ENCODE assay signal across 16 cellular contexts in the genomic region with DNA sequence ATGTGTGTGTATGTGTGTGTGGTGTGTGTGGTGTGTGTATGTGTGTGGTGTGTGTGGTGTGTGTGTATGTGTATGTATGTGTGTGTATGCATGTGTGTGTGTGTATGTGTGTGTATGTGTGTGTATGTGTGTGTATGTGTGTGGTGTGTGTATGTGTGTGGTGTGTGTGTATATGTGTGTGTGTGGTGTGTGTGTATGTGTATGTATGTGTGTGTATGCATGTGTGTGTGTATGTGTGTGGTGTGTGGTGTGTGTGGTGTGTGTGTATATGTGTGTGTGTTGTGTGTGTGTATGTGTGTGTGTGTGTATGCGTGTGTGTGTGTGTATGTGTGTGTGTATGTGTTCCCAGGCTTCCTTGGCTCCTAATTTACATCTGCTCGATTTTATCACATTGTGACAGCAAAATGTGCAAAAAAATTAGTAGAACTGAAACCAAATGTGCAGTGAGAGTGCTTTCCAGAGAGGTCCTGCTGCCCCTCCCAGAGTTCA.
"Had no signal": no experiment of that assay in that cellular context is flagged by ENCODE, and none has a peak within 500 bp of the region (broad histone marks: within the 10 kb centered on the region; RNA-seq: fewer than 3 reads in every experiment).

No MANE protein-coding gene starts in this region.

- H3K27ac Mint-ChIP-seq: activated CD8-positive, alpha-beta memory T cell treated with anti-CD3 and anti-CD28 coated beads, Interleukin-2, amount 10 ng/mL, durations not matched to agents 7 days and 5 days; activated naive CD8-positive, alpha-beta T cell; activated T-cell treated with anti-CD3 and anti-CD28 coated beads, Interleukin-2, amount 50 U/mL, for 24 hours; stimulated activated naive CD8-positive, alpha-beta T cell treated with anti-CD3 and anti-CD28 coated beads, Interleukin-15, Interleukin-2, amounts not matched to agents 100 ng/mL and 50 ng/mL, for 24 hours had no signal

- H3K4me1 Mint-ChIP-seq: activated CD8-positive, alpha-beta memory T cell treated with anti-CD3 and anti-CD28 coated beads, Interleukin-2, amount 10 ng/mL, durations not matched to agents 7 days and 5 days had no signal

- H3K4me3 ChIP-seq: breast epithelium, esophagus squamous epithelium, left lung, pancreas had no signal

- DNase-seq: activated CD4-positive, alpha-beta T cell treated with anti-CD3 and anti-CD28 coated beads, Interleukin-2, amount 50 U/mL, for 4 hours; activated CD4-positive, CD25-positive, alpha-beta regulatory T cell treated with anti-CD3 and anti-CD28 coated beads, Interleukin-2, amount 50 U/mL, for 72 hours; activated CD8-positive, alpha-beta memory T cell treated with anti-CD3 and anti-CD28 coated beads, Interleukin-2, amount 10 ng/mL, durations not matched to agents 7 days and 5 days; activated gamma-delta T cell; activated T-cell treated with anti-CD3 and anti-CD28 coated beads, Interleukin-2, amount 50 U/mL, for 24 hours; amygdala; esophagus squamous epithelium; left lung; pancreas; stimulated activated CD4-positive, alpha-beta T cell treated with anti-CD3 and anti-CD28 coated beads, Interleukin-4, amount 100 ng/mL, for 1 hour; stimulated activated CD8-positive, alpha-beta memory T cell treated with anti-CD3 and anti-CD28 coated beads, Interleukin-4, amount 100 ng/mL, for 48 hours; T-helper 2 cell had no signal

- H3K9me3 Mint-ChIP-seq: activated T-cell treated with anti-CD3 and anti-CD28 coated beads, Interleukin-2, amount 50 U/mL, for 24 hours; stimulated activated naive CD8-positive, alpha-beta T cell treated with anti-CD3 and anti-CD28 coated beads, Interleukin-15, Interleukin-2, amounts not matched to agents 100 ng/mL and 50 ng/mL, for 24 hours had no signal

- FAIRE-seq: pancreas, TTC549 had no signal

- H3K9me3 ChIP-seq: pancreas had no signal

- H3K27ac ChIP-seq: breast epithelium, esophagus squamous epithelium, left lung, pancreas had no signal

- H3K4me3 Mint-ChIP-seq: activated CD8-positive, alpha-beta memory T cell treated with anti-CD3 and anti-CD28 coated beads, Interleukin-2, amount 10 ng/mL, durations not matched to agents 7 days and 5 days; activated naive CD8-positive, alpha-beta T cell; activated T-cell treated with anti-CD3 and anti-CD28 coated beads, Interleukin-2, amount 50 U/mL, for 24 hours; stimulated activated naive CD8-positive, alpha-beta T cell treated with anti-CD3 and anti-CD28 coated beads, Interleukin-15, Interleukin-2, amounts not matched to agents 100 ng/mL and 50 ng/mL, for 24 hours had no signal

- H3K36me3 Mint-ChIP-seq: activated CD8-positive, alpha-beta memory T cell treated with anti-CD3 and anti-CD28 coated beads, Interleukin-2, amount 10 ng/mL, durations not matched to agents 7 days and 5 days; activated naive CD8-positive, alpha-beta T cell had no signal

- H3K27me3 Mint-ChIP-seq: activated CD8-positive, alpha-beta memory T cell treated with anti-CD3 and anti-CD28 coated beads, Interleukin-2, amount 10 ng/mL, durations not matched to agents 7 days and 5 days had no signal

- H3K4me1 ChIP-seq: breast epithelium, left lung, pancreas had no signal

- H3K36me3 ChIP-seq: breast epithelium, esophagus squamous epithelium, left lung, pancreas had no signal

- ATAC-seq: activated CD8-positive, alpha-beta memory T cell treated with anti-CD3 and anti-CD28 coated beads, Interleukin-2, amount 10 ng/mL, durations not matched to agents 7 days and 5 days; left lung; pancreas had no signal
